In the genomic region with DNA sequence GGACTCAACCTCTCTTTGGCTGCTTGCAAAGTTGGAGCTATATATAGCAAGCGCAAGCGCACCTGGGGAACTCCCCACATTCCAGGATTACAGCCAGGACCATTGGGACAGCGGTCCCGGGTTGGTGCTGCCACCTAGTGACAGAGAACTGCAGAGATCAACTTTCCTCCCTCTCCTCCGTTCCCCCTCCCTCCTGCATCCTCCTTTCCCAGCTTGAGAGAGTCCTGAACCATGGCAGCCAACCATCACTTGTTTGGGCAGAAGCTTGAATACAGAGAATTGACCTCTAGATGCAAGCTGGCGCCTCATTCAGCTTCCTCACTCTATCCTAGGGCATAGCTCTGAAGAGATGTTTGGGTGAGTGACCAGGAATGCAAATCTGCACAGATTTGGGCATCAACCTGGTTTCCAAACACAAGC, we compare ENCODE assay signal across 8 cellular contexts. TPM values are rescaled to one million over a fixed set of nuclear protein-coding genes. Genes with fewer than 3 reads are reported as not detected.
DNase-seq lines count a peak whose midpoint lies in the region; ATAC-seq and TF ChIP-seq lines count a peak whose summit lies in the region.

No MANE protein-coding gene starts in this region.

- no peak overlapping the region for H2BK120ac ChIP-seq in H9 (ENCODE audit: low read depth, low read length, poor library complexity, severe bottlenecking)

- TF ChIP-seq CTCF in H9 (conservative IDR thresholded peaks at IDR 0.05) (peak; percentile 90), lower lobe of right lung (IDR thresholded peaks at IDR 0.05) (peak; percentile 83), stomach (IDR thresholded peaks at IDR 0.05) (peak in 5 of 7 experiments; percentile 51 to 77 (median 68))

- peaks cover 11% of the 10 kb centered on the region for H3K27me3 Mint-ChIP-seq in H9 (ENCODE audit: low read depth)
- H3K27me3 Mint-ChIP-seq in effector memory CD8-positive, alpha-beta T cell = peaks cover 0 to 12% of the 10 kb centered on the region in 2 donors

- TF ChIP-seq POLR2A in stomach (IDR thresholded peaks at IDR 0.05) = no peak

- H3K4ac ChIP-seq in H9 (ENCODE audit: low read depth, low read length) = no peak overlapping the region

- no peak overlapping the region for H3K23ac ChIP-seq in H9 (ENCODE audit: insufficient read length, low read depth, low read length)

- intact Hi-C loops in lower lobe of right lung (cut with DNase I) = no loop called here
- intact Hi-C loops in stomach (cut with DNase I; ENCODE audit: low total_unique reads) = no loop called here

- no peak overlapping the region for H3K9ac ChIP-seq in H9 (ENCODE audit: extremely low read depth, insufficient read length, low read length)

- H3K79me2 ChIP-seq in H9 (ENCODE audit: insufficient read depth, low read length) = no peaks in the 10 kb centered on the region

- H3K4me2 ChIP-seq in H9 (ENCODE audit: insufficient read depth, insufficient read length, low read length) = no peak overlapping the region

- no peak for TF ChIP-seq EP300 in stomach (IDR thresholded peaks at IDR 0.05)

- no peak overlapping the region for H3K18ac ChIP-seq in H9 (ENCODE audit: insufficient read length, low read depth, low read length)

- no peak overlapping the region for H3T11ph ChIP-seq in H9 (ENCODE audit: low read length)

- no peak overlapping the region for H2BK5ac ChIP-seq in H9 (ENCODE audit: insufficient read length, low read length)

- H4K5ac ChIP-seq in H9 (ENCODE audit: insufficient read length, low read depth, low read length) = no peak overlapping the region

- no peak overlapping the region for H2BK15ac ChIP-seq in H9 (ENCODE audit: low read depth, low read length)

- no peaks in the 10 kb centered on the region for H4K20me1 ChIP-seq in H9 (ENCODE audit: control insufficient read depth, insufficient read depth, insufficient read length)

- no CpG with 5 or more reads among the region's 6 CpGs for WGBS in H9 (ENCODE audit: extremely low coverage, insufficient read length, low lambda C conversion rate)
- WGBS in stomach, 5 donors = 0 to 3% (median 2%) methylated on average over 6 of the region's 6 CpGs

- no peak overlapping the region for H3K14ac ChIP-seq in H9 (ENCODE audit: insufficient read depth, low read length)

- H3K36me3 ChIP-seq in lower lobe of right lung (no peaks in the 10 kb centered on the region), stomach (no peaks in the 10 kb centered on the region)

- H3K27ac Mint-ChIP-seq in H9 = no peak overlapping the region; a peak in 1 of 7 replicates
- H3K27ac Mint-ChIP-seq in effector memory CD8-positive, alpha-beta T cell = peak overlapping the region in 1 of 2 donors; percentile 25

- H2BK20ac ChIP-seq in H9 (ENCODE audit: low read depth, low read length, poor library complexity, severe bottlenecking) = no peak overlapping the region

- H2AK5ac ChIP-seq in H9 (ENCODE audit: insufficient read length, low read length) = no peak overlapping the region

- H3K36me3 Mint-ChIP-seq in H9 (ENCODE audit: insufficient read depth in 1 of 3, low read depth in 3 of 3) = peaks cover 0 to 5% (median 0%) of the 10 kb centered on the region in 3 experiments; a peak in 2 of 7 replicates
- H3K36me3 Mint-ChIP-seq in effector memory CD8-positive, alpha-beta T cell (ENCODE audit: insufficient read depth) = no peaks in the 10 kb centered on the region

- H3K79me1 ChIP-seq in H9 (ENCODE audit: insufficient read depth, low read depth, low read length, poor library complexity, severe bottlenecking) = no peaks in the 10 kb centered on the region

- H3K4me3 Mint-ChIP-seq in H9 = no peak overlapping the region
- no peak overlapping the region for H3K4me3 Mint-ChIP-seq in effector memory CD8-positive, alpha-beta T cell

- H4K91ac ChIP-seq in H9 (ENCODE audit: insufficient read length, low read depth, low read length) = no peak overlapping the region

- H3K27me3 ChIP-seq in H9 (ENCODE audit: insufficient read depth, low read length) = no peaks in the 10 kb centered on the region
- no peaks in the 10 kb centered on the region for H3K27me3 ChIP-seq in lower lobe of right lung (ENCODE audit: low read depth)
- H3K27me3 ChIP-seq in stomach = peaks cover 0 to 36% (median 0%) of the 10 kb centered on the region in 3 donors

- H3K4me3 ChIP-seq in lower lobe of right lung (no peak overlapping the region), stomach (no peak overlapping the region)

- H3K27ac ChIP-seq in H9 (ENCODE audit: insufficient read length, low read depth, low read length) (no peak overlapping the region), lower lobe of right lung (no peak overlapping the region), stomach (no peak overlapping the region)

- peaks cover 0 to 10% of the 10 kb centered on the region in 2 experiments; a peak in 4 of 5 replicates for H3K9me3 Mint-ChIP-seq in H9
- H3K9me3 Mint-ChIP-seq in effector memory CD8-positive, alpha-beta T cell = no peaks in the 10 kb centered on the region

- H3K23me2 ChIP-seq in H9 (ENCODE audit: insufficient read length, low read depth, low read length, poor library complexity, severe bottlenecking) = no peaks in the 10 kb centered on the region

- H3K4me1 ChIP-seq in H9 (ENCODE audit: insufficient read depth, low read length) = no peaks in the 10 kb centered on the region
- H3K4me1 ChIP-seq in lower lobe of right lung = peaks cover 16% of the 10 kb centered on the region
- peaks cover 6 to 17% (median 9%) of the 10 kb centered on the region in 4 donors for H3K4me1 ChIP-seq in stomach

- no peak overlapping the region for H3K56ac ChIP-seq in H9 (ENCODE audit: insufficient read length, low read depth, low read length)

- H4K8ac ChIP-seq in H9 (replicated peaks; ENCODE audit: insufficient read length, low read depth, low read length) = no peak overlapping the region

- H3K4me1 Mint-ChIP-seq in H9 = peaks cover 6 to 13% of the 10 kb centered on the region in 2 experiments
- peaks cover 6 to 20% of the 10 kb centered on the region in 2 donors for H3K4me1 Mint-ChIP-seq in effector memory CD8-positive, alpha-beta T cell (ENCODE audit: low read depth in 2 of 2)

- no peak overlapping the region for H2AFZ ChIP-seq in H9 (ENCODE audit: low read length)

- H3K9me3 ChIP-seq in H9 (ENCODE audit: control insufficient read depth, low read depth, low read length) = no peaks in the 10 kb centered on the region
- H3K9me3 ChIP-seq in lower lobe of right lung = no peaks in the 10 kb centered on the region
- peaks cover 0 to 12% (median 3%) of the 10 kb centered on the region in 4 donors for H3K9me3 ChIP-seq in stomach

- DNase-seq in COR-L47 (lab: John Stamatoyannopoulos, UW) (peak; percentile 66), H9 (peak; percentile 90), NCI-H2171 treated with DMSO at 0.1 percent for 48 hours (lab: John Stamatoyannopoulos, UW) (peak; percentile 79), lower lobe of right lung (peak; percentile 86), stomach (peak; percentile 89)
- DNase-seq in activated CD4-positive, alpha-beta T cell treated with anti-CD3 and anti-CD28 coated beads for 4 hours = peak; percentile 46 to 58
- DNase-seq in effector memory CD8-positive, alpha-beta T cell = peak; percentile 30 to 51 (median 32)

- peak; percentile 65 for ATAC-seq in effector memory CD8-positive, alpha-beta T cell (replicated peaks)
- ATAC-seq in lower lobe of right lung = peak; percentile 95
- ATAC-seq in GM19035 (IDR thresholded peaks at IDR 0.05; ENCODE audit: unreplicated experiment) = no peak

- H2BK12ac ChIP-seq in H9 (ENCODE audit: insufficient read length, low read depth, low read length) = no peak overlapping the region

RNA-seq across cellular contexts. Expression of a gene that starts 17.4 kb away (rescaled TPM):
- 6.1 and 7.1 TPM in 2 replicates for total RNA-seq in H9 (2021)
- total RNA-seq in lower lobe of right lung = 42.4 TPM
- 10 to 100 TPM in 1 of 5 donors, 1 to 10 TPM in 2, under 1 TPM in 1, not detected in 1; 0.89 to 10.7 (median 3.6) TPM for total RNA-seq in stomach
- polyA plus RNA-seq in stomach = under 1 TPM; 0.15 to 0.95 (median 0.50) TPM

RNA-seq across cellular contexts. Expression of a gene that starts 38.8 kb away (rescaled TPM):
- total RNA-seq in H9 (2021) (not detected in 2 replicates), lower lobe of right lung (6.7 TPM), stomach (1 to 10 TPM in 3 of 5 donors, not detected in 2; 1.3 to 4.7 (median 2.6) TPM)
- polyA plus RNA-seq in stomach = 10 to 100 TPM; 10.1 to 17.7 (median 14.8) TPM

Comparison
In these comparisons a context has a peak if more than half of its experiments do, and no peak if none do; other contexts are left out.
1. DNase-seq: peak in every context shown above with its lines; median percentile 90 in H9; 89 in stomach; 86 in lower lobe of right lung; 79 in NCI-H2171 treated with DMSO at 0.1 percent for 48 hours; 66 in COR-L47; 52 in activated CD4-positive, alpha-beta T cell treated with anti-CD3 and anti-CD28 coated beads for 4 hours; 32 in effector memory CD8-positive, alpha-beta T cell.